ENCODE assay signal across 8 cellular contexts in the genomic region with DNA sequence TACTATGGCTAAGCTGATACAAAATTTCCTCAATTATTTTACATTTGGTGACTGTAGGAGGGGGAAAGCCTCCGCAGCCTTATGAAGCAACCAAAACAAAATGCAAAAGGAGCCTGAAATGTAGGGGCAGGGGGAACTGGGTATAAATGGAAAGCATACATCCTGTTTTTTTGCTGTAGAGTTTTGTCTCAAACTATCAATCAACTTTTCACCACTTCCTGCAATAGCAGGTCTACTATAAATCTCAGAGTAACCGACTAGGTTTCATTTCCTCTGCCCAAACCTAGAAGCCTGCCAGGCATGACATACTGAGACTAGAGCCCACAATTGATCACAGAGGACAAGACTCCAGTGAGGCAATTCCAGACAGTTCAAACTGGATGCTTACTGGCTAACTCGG.
A peak's percentile ranks its signal among the peaks of the same experiment; 100 is the strongest.
DNase-seq lines count a peak whose midpoint lies in the region; ATAC-seq, FAIRE-seq and TF ChIP-seq lines count a peak whose summit lies in the region.

No MANE protein-coding gene starts in this region.

- no peak for TF ChIP-seq POLR2A in erythroblast (IDR thresholded peaks at IDR 0.05; ENCODE audit: low read length)

- intact Hi-C loops in activated T-helper 1 cell treated with anti-CD3 and anti-CD28 coated beads, Interleukin-12 subunit alpha, Interleukin-12 subunit beta, Interleukin-2, Interleukin-4 antibody, amounts not matched to agents 30 ng/mL and 10 ng/mL and 1 ng/mL, durations not matched to agents 14 hours and 24 hours and 36 hours (cut with micrococcal nuclease): loop anchor here (1.0 to 10.0 kb wide), 10 partner anchors 19 to 1030 kb away; a partner anchor contains a TSS
- intact Hi-C loops in sciatic nerve (cut with DNase I): no loop called here

- ATAC-seq in GM21526 (IDR thresholded peaks at IDR 0.05; ENCODE audit: low FRiP score, unreplicated experiment) (peak; percentile 100), sciatic nerve (no peak)

- H3K27me3 Mint-ChIP-seq in activated T-helper 1 cell treated with anti-CD3 and anti-CD28 coated beads, Interleukin-12 subunit alpha, Interleukin-12 subunit beta, Interleukin-2, Interleukin-4 antibody, amounts not matched to agents 30 ng/mL and 10 ng/mL and 1 ng/mL, durations not matched to agents 14 hours and 24 hours and 36 hours (ENCODE audit: insufficient read depth): no peaks in the 10 kb centered on the region

- peaks cover 50% of the 10 kb centered on the region for H3K4me1 Mint-ChIP-seq in activated T-helper 1 cell treated with anti-CD3 and anti-CD28 coated beads, Interleukin-12 subunit alpha, Interleukin-12 subunit beta, Interleukin-2, Interleukin-4 antibody, amounts not matched to agents 30 ng/mL and 10 ng/mL and 1 ng/mL, durations not matched to agents 14 hours and 24 hours and 36 hours (ENCODE audit: low read depth)

- H3K4me3 ChIP-seq in GM12864 (ENCODE audit: low read depth, low read length): no peak overlapping the region

- H3K9me3 Mint-ChIP-seq in activated T-helper 1 cell treated with anti-CD3 and anti-CD28 coated beads, Interleukin-12 subunit alpha, Interleukin-12 subunit beta, Interleukin-2, Interleukin-4 antibody, amounts not matched to agents 30 ng/mL and 10 ng/mL and 1 ng/mL, durations not matched to agents 14 hours and 24 hours and 36 hours: no peaks in the 10 kb centered on the region

- H3K4me3 Mint-ChIP-seq in activated T-helper 1 cell treated with anti-CD3 and anti-CD28 coated beads, Interleukin-12 subunit alpha, Interleukin-12 subunit beta, Interleukin-2, Interleukin-4 antibody, amounts not matched to agents 30 ng/mL and 10 ng/mL and 1 ng/mL, durations not matched to agents 14 hours and 24 hours and 36 hours: peak overlapping the region; percentile 34

- DNase-seq in GM12864 (ENCODE audit: low read depth) (peak; percentile 76), KBM-7 (peak; percentile 86), sciatic nerve (ENCODE audit: low spot score) (no peak), erythroblast (lab: John Stamatoyannopoulos, UW) (no peak), frontal cortex (ENCODE audit: low spot score in 2 of 2) (no peak), NCI-H1417 treated with DMSO at 0.1 percent for 48 hours (lab: John Stamatoyannopoulos, UW) (no peak)
- DNase-seq in activated T-helper 1 cell treated with anti-CD3 and anti-CD28 coated beads, Interleukin-12 subunit alpha, Interleukin-12 subunit beta, Interleukin-2, Interleukin-4 antibody, amounts not matched to agents 30 ng/mL and 10 ng/mL and 1 ng/mL, durations not matched to agents 14 hours and 24 hours and 36 hours (ENCODE audit: low spot score): peak; percentile 38

- TF ChIP-seq CTCF in GM12864 (IDR thresholded peaks at IDR 0.05; ENCODE audit: low read depth, low read length, missing control alignments): no peak

- in situ Hi-C loops in KBM-7 (cut with MboI; ENCODE audit: low pct_unique_long_range_greater_than_20kb, low sequenced_read_pairs): no loop called here

- no peak for FAIRE-seq in frontal cortex (lab: Jason Lieb, UNC)

- peak overlapping the region; percentile 64 for H3K27ac Mint-ChIP-seq in activated T-helper 1 cell treated with anti-CD3 and anti-CD28 coated beads, Interleukin-12 subunit alpha, Interleukin-12 subunit beta, Interleukin-2, Interleukin-4 antibody, amounts not matched to agents 30 ng/mL and 10 ng/mL and 1 ng/mL, durations not matched to agents 14 hours and 24 hours and 36 hours

- peaks cover 12% of the 10 kb centered on the region for H3K36me3 Mint-ChIP-seq in activated T-helper 1 cell treated with anti-CD3 and anti-CD28 coated beads, Interleukin-12 subunit alpha, Interleukin-12 subunit beta, Interleukin-2, Interleukin-4 antibody, amounts not matched to agents 30 ng/mL and 10 ng/mL and 1 ng/mL, durations not matched to agents 14 hours and 24 hours and 36 hours (ENCODE audit: low read depth)

Comparison
In these comparisons a context has a peak if more than half of its experiments do, and no peak if none do; other contexts are left out.
1. DNase-seq: peak in GM12864 (single experiment), KBM-7 (single experiment) and activated T-helper 1 cell treated with anti-CD3 and anti-CD28 coated beads, Interleukin-12 subunit alpha, Interleukin-12 subunit beta, Interleukin-2, Interleukin-4 antibody, amounts not matched to agents 30 ng/mL and 10 ng/mL and 1 ng/mL, durations not matched to agents 14 hours and 24 hours and 36 hours (single experiment); none in sciatic nerve (single experiment), erythroblast (0 of 2), frontal cortex (0 of 2) and NCI-H1417 treated with DMSO at 0.1 percent for 48 hours (single experiment).